31 cellular contexts compared by ENCODE assay signal in genomic region chr4:105455182-105455581, GRCh38.
"Had no signal": no experiment of that assay in that cellular context is flagged by ENCODE, and none has a peak within 500 bp of the region (broad histone marks: within the 10 kb centered on the region; RNA-seq: fewer than 3 reads in every experiment).

No MANE protein-coding gene starts in this region.

- H3K27ac Mint-ChIP-seq: effector memory CD8-positive, alpha-beta T cell; immature natural killer cell; stimulated activated memory B cell treated with anti-CD40 and anti-IgM and Interleukin-4, amounts not matched to agents 10 μg/mL and 1 μg/mL and 100 μg/mL, for 72 hours; type B pancreatic cell had no signal

- H3K4me1 ChIP-seq: adrenal gland, lower lobe of right lung, uterus had no signal

- ATAC-seq: activated naive CD4-positive, alpha-beta T cell treated with anti-CD3 and anti-CD28 coated beads, Interleukin-2, amount 50 U/mL, for 72 hours; activated T-cell treated with anti-CD3 and anti-CD28 coated beads, Interleukin-2, amount 50 U/mL, for 4 hours; body of pancreas; effector memory CD8-positive, alpha-beta T cell; esophagus mucosa; lower lobe of right lung; mucosa of descending colon; sciatic nerve; stimulated activated memory B cell treated with anti-CD40 and anti-IgM and Interleukin-4, amounts not matched to agents 10 μg/mL and 1 μg/mL and 100 μg/mL, for 72 hours; stimulated activated naive CD8-positive, alpha-beta T cell treated with anti-CD3 and anti-CD28 coated beads, Interleukin-15, amount 100 ng/mL, for 72 hours had no signal

- H3K4me3 Mint-ChIP-seq: activated T-cell treated with anti-CD3 and anti-CD28 coated beads, Interleukin-2, amount 50 U/mL, for 4 hours; effector memory CD8-positive, alpha-beta T cell; immature natural killer cell; nephron progenitor cell; stimulated activated memory B cell treated with anti-CD40 and anti-IgM and Interleukin-4, amounts not matched to agents 10 μg/mL and 1 μg/mL and 100 μg/mL, for 72 hours; stimulated activated naive CD8-positive, alpha-beta T cell treated with anti-CD3 and anti-CD28 coated beads, Interleukin-15, amount 100 ng/mL, for 72 hours; type B pancreatic cell had no signal

- H3K36me3 ChIP-seq: adrenal gland, cardiac muscle cell, uterus had no signal

- H3K4me3 ChIP-seq: adrenal gland, body of pancreas, cardiac muscle cell, coronary artery, lower lobe of right lung, mucosa of descending colon, skin epidermis, uterus had no signal

- DNase-seq: activated CD4-positive, alpha-beta T cell treated with anti-CD3 and anti-CD28 coated beads for 48 hours; activated CD4-positive, alpha-beta T cell treated with anti-CD3 and anti-CD28 coated beads, Interleukin-2, amount 50 U/mL, for 48 hours; activated CD4-positive, CD25-positive, alpha-beta regulatory T cell; activated CD8-positive, alpha-beta memory T cell treated with anti-CD3 and anti-CD28 coated beads, Interleukin-2, amount 50 U/mL, for 48 hours; activated naive CD4-positive, alpha-beta T cell; activated T-cell treated with anti-CD3 and anti-CD28 coated beads, Interleukin-2, amount 50 U/mL, for 4 hours; adrenal gland; aorta; body of pancreas; effector memory CD8-positive, alpha-beta T cell; foreskin fibroblast; head of caudate nucleus; hypothalamus; immature natural killer cell; kidney; lower lobe of right lung; mucosa of descending colon; nephron progenitor cell; stimulated activated CD4-positive, alpha-beta T cell treated with anti-CD3 and anti-CD28 coated beads, Interleukin-4, amount 100 ng/mL, for 24 hours; stimulated activated naive CD8-positive, alpha-beta T cell treated with anti-CD3 and anti-CD28 coated beads, Interleukin-15, amount 100 ng/mL, for 72 hours; substantia nigra; uterus had no signal

- H3K27me3 Mint-ChIP-seq: effector memory CD8-positive, alpha-beta T cell; stimulated activated memory B cell treated with anti-CD40 and anti-IgM and Interleukin-4, amounts not matched to agents 10 μg/mL and 1 μg/mL and 100 μg/mL, for 72 hours; stimulated activated naive CD8-positive, alpha-beta T cell treated with anti-CD3 and anti-CD28 coated beads, Interleukin-15, amount 100 ng/mL, for 72 hours; type B pancreatic cell had no signal

- H3K4me1 Mint-ChIP-seq: nephron progenitor cell had no signal

- H3K27me3 ChIP-seq: adrenal gland, body of pancreas, cardiac muscle cell, neutrophil, uterus had no signal

- H3K9me3 ChIP-seq: adrenal gland, body of pancreas, lower lobe of right lung, mucosa of descending colon, neutrophil, uterus had no signal

- H3K9me3 Mint-ChIP-seq: activated naive CD4-positive, alpha-beta T cell treated with anti-CD3 and anti-CD28 coated beads, Interleukin-2, amount 50 U/mL, for 72 hours; activated T-cell treated with anti-CD3 and anti-CD28 coated beads, Interleukin-2, amount 50 U/mL, for 4 hours; effector memory CD8-positive, alpha-beta T cell; immature natural killer cell; stimulated activated memory B cell treated with anti-CD40 and anti-IgM and Interleukin-4, amounts not matched to agents 10 μg/mL and 1 μg/mL and 100 μg/mL, for 72 hours; stimulated activated naive CD8-positive, alpha-beta T cell treated with anti-CD3 and anti-CD28 coated beads, Interleukin-15, amount 100 ng/mL, for 72 hours; type B pancreatic cell had no signal

- H3K27ac ChIP-seq: adrenal gland, body of pancreas, cardiac muscle cell, coronary artery, lower lobe of right lung, neutrophil, skin epidermis, uterus had no signal
